8 cellular contexts compared by ENCODE assay signal in genomic region chr3:67654099-67654831, GRCh38. TPM values are rescaled to one million over a fixed set of nuclear protein-coding genes. Genes with fewer than 3 reads are reported as not detected.
DNase-seq lines count a peak whose midpoint lies in the region; ATAC-seq, FAIRE-seq and TF ChIP-seq lines count a peak whose summit lies in the region.

A gene with protein sequence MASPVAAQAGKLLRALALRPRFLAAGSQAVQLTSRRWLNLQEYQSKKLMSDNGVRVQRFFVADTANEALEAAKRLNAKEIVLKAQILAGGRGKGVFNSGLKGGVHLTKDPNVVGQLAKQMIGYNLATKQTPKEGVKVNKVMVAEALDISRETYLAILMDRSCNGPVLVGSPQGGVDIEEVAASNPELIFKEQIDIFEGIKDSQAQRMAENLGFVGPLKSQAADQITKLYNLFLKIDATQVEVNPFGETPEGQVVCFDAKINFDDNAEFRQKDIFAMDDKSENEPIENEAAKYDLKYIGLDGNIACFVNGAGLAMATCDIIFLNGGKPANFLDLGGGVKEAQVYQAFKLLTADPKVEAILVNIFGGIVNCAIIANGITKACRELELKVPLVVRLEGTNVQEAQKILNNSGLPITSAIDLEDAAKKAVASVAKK (minus strand): TSS chr3:67654612. CDS start chr3:67654586, 26 bp downstream.

- H3K27me3 Mint-ChIP-seq in central memory CD8-positive, alpha-beta T cell, result no peaks in the 10 kb centered on the region

- no peaks in the 10 kb centered on the region for H3K9me3 ChIP-seq in kidney (ENCODE audit: control insufficient read depth in 1 of 2, low read length in 2 of 2)

- no peaks in the 10 kb centered on the region for H3K36me3 ChIP-seq in kidney (ENCODE audit: control insufficient read depth in 1 of 2, insufficient read depth in 2 of 2, low read length in 2 of 2)

- FAIRE-seq in kidney (lab: Jason Lieb, UNC), result no peak

- H3K4me3 ChIP-seq in kidney (ENCODE audit: low read length in 2 of 2), result peak within 1 kb of the TSS; percentile 65 to 78

- H3K9me3 Mint-ChIP-seq in central memory CD8-positive, alpha-beta T cell, result peaks cover 6% of the 10 kb centered on the region

- DNase-seq in NCI-H2171 treated with DMSO at 0.1 percent for 48 hours (lab: John Stamatoyannopoulos, UW) (peak; percentile 70), kidney (peak; percentile 98)
- peak; percentile 52 to 61 for DNase-seq in central memory CD8-positive, alpha-beta T cell (ENCODE audit: low spot score in 2 of 2)
- DNase-seq in stimulated activated CD4-positive, alpha-beta T cell treated with anti-CD3 and anti-CD28 coated beads, Interleukin-15, amount 100 ng/mL, for 24 hours, result peak; percentile 91

- H3K27ac ChIP-seq in 22Rv1 (peak within 1 kb of the TSS; percentile 77), kidney (ENCODE audit: low read depth in 2 of 2, low read length in 2 of 2) (peak within 1 kb of the TSS; percentile 84 to 94)

- peaks cover 66% of the 10 kb centered on the region for H3K4me1 Mint-ChIP-seq in central memory CD8-positive, alpha-beta T cell

- H3K4me3 Mint-ChIP-seq in central memory CD8-positive, alpha-beta T cell, result peak within 1 kb of the TSS; percentile 72

- H3K9ac ChIP-seq in kidney (ENCODE audit: low read length in 2 of 2), result peak within 1 kb of the TSS; percentile 64 to 75

- peak within 1 kb of the TSS; percentile 78 for H3K27ac Mint-ChIP-seq in central memory CD8-positive, alpha-beta T cell (ENCODE audit: low read depth)

- ATAC-seq in GM18502 (IDR thresholded peaks at IDR 0.05; ENCODE audit: poor library complexity, unreplicated experiment) (peak; percentile 74), HG02970 (IDR thresholded peaks at IDR 0.05; ENCODE audit: low FRiP score, unreplicated experiment) (peak; percentile 61)
- ATAC-seq in activated CD4-positive, CD25-positive, alpha-beta regulatory T cell treated with anti-CD3 and anti-CD28 coated beads, Interleukin-2, amount 50 U/mL, for 24 hours, result peak; percentile 68
- peak; percentile 49 for ATAC-seq in central memory CD8-positive, alpha-beta T cell (replicated peaks; ENCODE audit: extremely low read depth, poor library complexity, severe bottlenecking)

- H3K4me1 ChIP-seq in kidney (ENCODE audit: control insufficient read depth in 1 of 2, insufficient read depth in 1 of 2, low read depth in 1 of 2, low read length in 2 of 2), result peaks cover 2 to 7% of the 10 kb centered on the region in 2 donors

- intact Hi-C loops in kidney (cut with DNase I), result no loop called here

- no peak for TF ChIP-seq CTCF in 22Rv1 (IDR thresholded peaks at IDR 0.05)
- TF ChIP-seq CTCF in kidney (IDR thresholded peaks at IDR 0.05; ENCODE audit: borderline replicate concordance, extremely low read depth, insufficient read depth), result no peak

- H3K36me3 Mint-ChIP-seq in central memory CD8-positive, alpha-beta T cell (ENCODE audit: insufficient read depth), result peaks cover 10% of the 10 kb centered on the region

RNA-seq across cellular contexts. Expression of the gene that starts here (rescaled TPM):
- total RNA-seq in kidney, result 62.8 TPM
- polyA plus RNA-seq in kidney (ENCODE audit: insufficient read depth, low read depth, low replicate concordance), result 117 TPM

Comparison
In these comparisons a context has a peak if more than half of its experiments do, and no peak if none do; other contexts are left out.
1. Peak in every context shown above with its lines: DNase-seq, ATAC-seq, H3K4me3 ChIP-seq and H3K27ac ChIP-seq.